ENCODE assay signal across 16 cellular contexts in genomic region chr11:117229411-117229810, GRCh38. TPM values are rescaled to one million over a fixed set of nuclear protein-coding genes. Genes with fewer than 3 reads are reported as not detected.
A peak's percentile ranks its signal among the peaks of the same experiment; 100 is the strongest.
DNase-seq lines count a peak whose midpoint lies in the region; ATAC-seq and TF ChIP-seq lines count a peak whose summit lies in the region.
"Had no signal": no experiment of that assay in that cellular context is flagged by ENCODE, and none has a peak within 500 bp of the region (broad histone marks: within the 10 kb centered on the region; RNA-seq: fewer than 3 reads in every experiment).

No MANE protein-coding gene starts in this region.

- H3K9me3 ChIP-seq in CD4-positive, CD25-positive, alpha-beta regulatory T cell (ENCODE audit: control insufficient read depth in 2 of 2, low read length in 2 of 2) = no peaks in the 10 kb centered on the region
- H3K9me3 ChIP-seq: adrenal gland, left ventricle myocardium inferior had no signal

- no peak for ATAC-seq in CD4-positive, CD25-positive, alpha-beta regulatory T cell (ENCODE audit: low read depth in 2 of 2)
- ATAC-seq in naive thymus-derived CD8-positive, alpha-beta T cell = no peak
- ATAC-seq in activated CD4-positive, CD25-positive, alpha-beta regulatory T cell treated with anti-CD3 and anti-CD28 coated beads, Interleukin-2, amount 50 U/mL, for 24 hours = no peak
- no peak for ATAC-seq in GM21576 (IDR thresholded peaks at IDR 0.05; ENCODE audit: unreplicated experiment)
- ATAC-seq: SK-N-SH treated with all-trans-retinoic acid at 6 μM for 48 hours had no signal

- peaks cover 31% of the 10 kb centered on the region for H3K36me3 Mint-ChIP-seq in CD4-positive, CD25-positive, alpha-beta regulatory T cell
- peaks cover 10% of the 10 kb centered on the region for H3K36me3 Mint-ChIP-seq in HFFc6 (ENCODE audit: low read depth)
- H3K36me3 Mint-ChIP-seq in activated naive CD8-positive, alpha-beta T cell treated with anti-CD3 and anti-CD28 coated beads for 36 hours = peaks cover 42% of the 10 kb centered on the region
- peaks cover 0 to 57% (median 21%) of the 10 kb centered on the region in 3 donors for H3K36me3 Mint-ChIP-seq in naive thymus-derived CD8-positive, alpha-beta T cell

- DNase-seq in CD4-positive, CD25-positive, alpha-beta regulatory T cell = no peak
- DNase-seq in HFFc6 (no peak), foreskin melanocyte (no peak), SIG-M5 treated with dmso at 0.1 percent for 504 hours (lab: John Stamatoyannopoulos, UW; ENCODE audit: unreplicated experiment) (no peak)
- DNase-seq in activated naive CD8-positive, alpha-beta T cell treated with anti-CD3 and anti-CD28 coated beads for 36 hours = no peak
- DNase-seq in naive thymus-derived CD8-positive, alpha-beta T cell = no peak
- DNase-seq: COR-L47, cortex of kidney, left ventricle myocardium inferior, NCI-H1417, NCI-H446 treated with DMSO at 0.1 percent for 48 hours had no signal

- no peaks in the 10 kb centered on the region for H3K27me3 Mint-ChIP-seq in CD4-positive, CD25-positive, alpha-beta regulatory T cell
- no peaks in the 10 kb centered on the region; the same call in 1 of the 2 replicates for H3K27me3 Mint-ChIP-seq in HFFc6 (ENCODE audit: insufficient read depth)
- H3K27me3 Mint-ChIP-seq in activated naive CD8-positive, alpha-beta T cell treated with anti-CD3 and anti-CD28 coated beads for 36 hours = no peaks in the 10 kb centered on the region
- H3K27me3 Mint-ChIP-seq in naive thymus-derived CD8-positive, alpha-beta T cell = no peaks in the 10 kb centered on the region

- peaks cover 0 to 67% (median 48%) of the 10 kb centered on the region in 4 donors for H3K4me1 Mint-ChIP-seq in CD4-positive, CD25-positive, alpha-beta regulatory T cell
- H3K4me1 Mint-ChIP-seq in HFFc6 (ENCODE audit: low read depth) = peaks cover 33% of the 10 kb centered on the region
- peaks cover 47% of the 10 kb centered on the region for H3K4me1 Mint-ChIP-seq in activated naive CD8-positive, alpha-beta T cell treated with anti-CD3 and anti-CD28 coated beads for 36 hours
- H3K4me1 Mint-ChIP-seq in naive thymus-derived CD8-positive, alpha-beta T cell = peaks cover 34 to 74% (median 56%) of the 10 kb centered on the region in 4 donors

- POLR2A ChIA-PET in naive thymus-derived CD8-positive, alpha-beta T cell (lab: Charles Lee) = interaction anchor here (1.0 to 7.5 kb wide), 4 partner anchors 8 to 84 kb away, joined by 3 to 70 read pairs (median 25); partner anchors contain the start of genes PAFAH1B2 and SIDT2

- H3K27ac ChIP-seq in CD4-positive, CD25-positive, alpha-beta regulatory T cell (ENCODE audit: insufficient read depth, low read length, poor library complexity, severe bottlenecking) = peak overlapping the region; percentile 92
- H3K27ac ChIP-seq: adrenal gland, hepatocyte, left ventricle myocardium inferior had no signal

- H3K36me3 ChIP-seq in CD4-positive, CD25-positive, alpha-beta regulatory T cell (ENCODE audit: control insufficient read depth, insufficient read depth, low read length) = peaks cover 53% of the 10 kb centered on the region

- H3K9me3 Mint-ChIP-seq in CD4-positive, CD25-positive, alpha-beta regulatory T cell = no peaks in the 10 kb centered on the region
- H3K9me3 Mint-ChIP-seq in HFFc6 = no peaks in the 10 kb centered on the region
- no peaks in the 10 kb centered on the region for H3K9me3 Mint-ChIP-seq in activated naive CD8-positive, alpha-beta T cell treated with anti-CD3 and anti-CD28 coated beads for 36 hours
- no peaks in the 10 kb centered on the region for H3K9me3 Mint-ChIP-seq in naive thymus-derived CD8-positive, alpha-beta T cell

- H3K27me3 ChIP-seq in CD4-positive, CD25-positive, alpha-beta regulatory T cell (ENCODE audit: control insufficient read depth, insufficient read depth, low read length) = no peaks in the 10 kb centered on the region
- H3K27me3 ChIP-seq: adrenal gland, hepatocyte had no signal

- peak overlapping the region; percentile 95 to 100 (median 97) for H3K27ac Mint-ChIP-seq in CD4-positive, CD25-positive, alpha-beta regulatory T cell
- H3K27ac Mint-ChIP-seq in HFFc6 = no peak overlapping the region
- H3K27ac Mint-ChIP-seq in activated naive CD8-positive, alpha-beta T cell treated with anti-CD3 and anti-CD28 coated beads for 36 hours = peak overlapping the region; percentile 99
- H3K27ac Mint-ChIP-seq in naive thymus-derived CD8-positive, alpha-beta T cell = peak overlapping the region; percentile 93 to 98 (median 98)

- H3K4me3 Mint-ChIP-seq in CD4-positive, CD25-positive, alpha-beta regulatory T cell = peak overlapping the region; percentile 93 to 100 (median 96)
- H3K4me3 Mint-ChIP-seq in HFFc6 = peak overlapping the region; percentile 36; the same call in 1 of the 2 replicates
- peak overlapping the region; percentile 99 for H3K4me3 Mint-ChIP-seq in activated naive CD8-positive, alpha-beta T cell treated with anti-CD3 and anti-CD28 coated beads for 36 hours
- H3K4me3 Mint-ChIP-seq in naive thymus-derived CD8-positive, alpha-beta T cell = peak overlapping the region; percentile 90 to 100 (median 94)

- no peak for TF ChIP-seq CTCF in HFFc6 (IDR thresholded peaks at IDR 0.05)

- peak overlapping the region; percentile 97 for H3K4me3 ChIP-seq in CD4-positive, CD25-positive, alpha-beta regulatory T cell (ENCODE audit: low read depth, low read length)
- H3K4me3 ChIP-seq: adrenal gland, hepatocyte, left ventricle myocardium inferior had no signal

- peaks cover 49% of the 10 kb centered on the region for H3K4me1 ChIP-seq in CD4-positive, CD25-positive, alpha-beta regulatory T cell (ENCODE audit: control insufficient read depth, insufficient read depth, low read length, poor library complexity, severe bottlenecking)

RNA-seq across cellular contexts. Expression of gene PCSK7, which starts 2.5 kb away (rescaled TPM):
- 478 TPM for total RNA-seq in CD4-positive, CD25-positive, alpha-beta regulatory T cell
- 10 to 100 TPM; 55.0 to 76.1 (median 63.4) TPM for polyA plus RNA-seq in CD4-positive, CD25-positive, alpha-beta regulatory T cell
- total RNA-seq in HFFc6 (2021; fragmentation: NEBNext Ultra II Directional; extraction: Animal tissue kit (Norgen Biotek cat#: 25700)) = 10 to 100 TPM; 64.1 to 73.6 (median 68.0) TPM
- 10 to 100 TPM; 85.0 to 85.9 TPM for total RNA-seq in activated naive CD8-positive, alpha-beta T cell treated with anti-CD3 and anti-CD28 coated beads for 36 hours
- total RNA-seq in naive thymus-derived CD8-positive, alpha-beta T cell = 100 to 1,000 TPM; 277 to 296 TPM
- polyA plus RNA-seq in naive thymus-derived CD8-positive, alpha-beta T cell = 10 to 100 TPM; 32.6 to 60.6 (median 47.8) TPM

RNA-seq across cellular contexts. Expression of gene RNF214, which starts 3.1 kb away (rescaled TPM):
- 54.6 TPM for total RNA-seq in CD4-positive, CD25-positive, alpha-beta regulatory T cell
- polyA plus RNA-seq in CD4-positive, CD25-positive, alpha-beta regulatory T cell = 10 to 100 TPM; 51.0 to 69.6 (median 55.7) TPM
- total RNA-seq in HFFc6 (2021; fragmentation: NEBNext Ultra II Directional; extraction: Animal tissue kit (Norgen Biotek cat#: 25700)) = 10 to 100 TPM; 17.7 to 25.6 (median 22.1) TPM
- 10 to 100 TPM; 16.6 to 17.3 TPM for total RNA-seq in activated naive CD8-positive, alpha-beta T cell treated with anti-CD3 and anti-CD28 coated beads for 36 hours
- 10 to 100 TPM; 28.8 to 30.3 TPM for total RNA-seq in naive thymus-derived CD8-positive, alpha-beta T cell
- 10 to 100 TPM in 1 of 3 donors, 1 to 10 TPM in 2; 7.5 to 11.6 (median 9.3) TPM for polyA plus RNA-seq in naive thymus-derived CD8-positive, alpha-beta T cell

RNA-seq across cellular contexts. Expression of gene TAGLN, which starts 30.2 kb away (rescaled TPM):
- 11.7 TPM for total RNA-seq in CD4-positive, CD25-positive, alpha-beta regulatory T cell
- 1 to 10 TPM in 1 of 4 donors, under 1 TPM in 3; 0.25 to 1.3 (median 0.64) TPM for polyA plus RNA-seq in CD4-positive, CD25-positive, alpha-beta regulatory T cell
- total RNA-seq in HFFc6 (2021; fragmentation: NEBNext Ultra II Directional; extraction: Animal tissue kit (Norgen Biotek cat#: 25700)) = 1,000 to 10,000 TPM; 1,668 to 2,517 (median 1,780) TPM
- total RNA-seq in activated naive CD8-positive, alpha-beta T cell treated with anti-CD3 and anti-CD28 coated beads for 36 hours = 1 to 10 TPM; 2.0 TPM
- total RNA-seq in naive thymus-derived CD8-positive, alpha-beta T cell = 10 to 100 TPM; 12.1 to 14.4 TPM
- under 1 TPM; 0.13 to 0.51 (median 0.21) TPM for polyA plus RNA-seq in naive thymus-derived CD8-positive, alpha-beta T cell

RNA-seq across cellular contexts. Expression of gene SIDT2, which starts 50.9 kb away (rescaled TPM):
- total RNA-seq in CD4-positive, CD25-positive, alpha-beta regulatory T cell = 129 TPM
- polyA plus RNA-seq in CD4-positive, CD25-positive, alpha-beta regulatory T cell = 1 to 10 TPM; 2.5 to 5.9 (median 4.6) TPM
- total RNA-seq in HFFc6 (2021; fragmentation: NEBNext Ultra II Directional; extraction: Animal tissue kit (Norgen Biotek cat#: 25700)) = 10 to 100 TPM; 33.9 to 53.9 (median 37.7) TPM
- total RNA-seq in activated naive CD8-positive, alpha-beta T cell treated with anti-CD3 and anti-CD28 coated beads for 36 hours = 1 to 10 TPM; 8.0 to 8.7 TPM
- 10 to 100 TPM; 48.0 to 63.0 TPM for total RNA-seq in naive thymus-derived CD8-positive, alpha-beta T cell
- 1 to 10 TPM; 2.3 to 3.1 (median 2.3) TPM for polyA plus RNA-seq in naive thymus-derived CD8-positive, alpha-beta T cell

Comparison
In these comparisons a context has a peak if more than half of its experiments do, and no peak if none do; other contexts are left out.
1. H3K4me3 Mint-ChIP-seq: peak in every context shown above with its lines; median percentile 99 in activated naive CD8-positive, alpha-beta T cell treated with anti-CD3 and anti-CD28 coated beads for 36 hours; 96 in CD4-positive, CD25-positive, alpha-beta regulatory T cell; 94 in naive thymus-derived CD8-positive, alpha-beta T cell; 36 in HFFc6.
2. RNA of gene TAGLN, which starts 30.2 kb away (total RNA-seq): 1,668 to 2,517 TPM in HFFc6; 12.1 to 14.4 TPM in naive thymus-derived CD8-positive, alpha-beta T cell, 11.7 TPM in CD4-positive, CD25-positive, alpha-beta regulatory T cell (single experiment) and 2.0 TPM in activated naive CD8-positive, alpha-beta T cell treated with anti-CD3 and anti-CD28 coated beads for 36 hours; every median in the first group is over 100 times any median in the second.